Comparison of ENCODE assay signal across 8 cellular contexts in genomic region chr1:176897350-176898236, GRCh38.
DNase-seq lines count a peak whose midpoint lies in the region; ATAC-seq and TF ChIP-seq lines count a peak whose summit lies in the region.

No MANE protein-coding gene starts in this region.

- ATAC-seq in Right ventricle myocardium superior (ENCODE audit: poor library complexity), result peak; percentile 65
- no peak for ATAC-seq in GM18873 (IDR thresholded peaks at IDR 0.05; ENCODE audit: low FRiP score, unreplicated experiment)

- H3K27me3 Mint-ChIP-seq in activated naive CD4-positive, alpha-beta T cell treated with anti-CD3 and anti-CD28 coated beads, Interleukin-2, amount 10 ng/mL, durations not matched to agents 7 days and 5 days, result no peaks in the 10 kb centered on the region

- TF ChIP-seq POLR2A in prostate gland (IDR thresholded peaks at IDR 0.05), result no peak

- no peak overlapping the region for H3K27ac ChIP-seq in prostate gland

- H3K36me3 ChIP-seq in prostate gland, result no peaks in the 10 kb centered on the region

- H3K27me3 ChIP-seq in prostate gland (replicated peaks; ENCODE audit: insufficient read depth), result no peaks in the 10 kb centered on the region

- H3K36me3 Mint-ChIP-seq in activated naive CD4-positive, alpha-beta T cell treated with anti-CD3 and anti-CD28 coated beads, Interleukin-2, amount 10 ng/mL, durations not matched to agents 7 days and 5 days, result no peaks in the 10 kb centered on the region

- intact Hi-C loops in Right ventricle myocardium superior (cut with DNase I) (loop anchor here (2.0 to 10.0 kb wide), 3 partner anchors 50 to 1047 kb away; no protein-coding TSS in a partner anchor), prostate gland (cut with DNase I) (loop anchor here (1.0 to 5.0 kb wide), 3 partner anchors 285 to 1049 kb away; no protein-coding TSS in a partner anchor)

- no peaks in the 10 kb centered on the region for H3K4me1 ChIP-seq in prostate gland (replicated peaks)

- H3K9me3 ChIP-seq in prostate gland, result no peaks in the 10 kb centered on the region

- in situ Hi-C loops in GM13977 (cut with MboI; ENCODE audit: low pct_unique_long_range_greater_than_20kb, low sequenced_read_pairs, unreplicated experiment), result no loop called here

- CTCF ChIA-PET in activated naive CD4-positive, alpha-beta T cell treated with anti-CD3 and anti-CD28 coated beads, Interleukin-2, amount 10 ng/mL, durations not matched to agents 7 days and 5 days (lab: Charles Lee), result interaction anchor here (0.6 to 1.8 kb wide), 10 partner anchors 10 to 1048 kb away, joined by 3 to 5 read pairs (median 3); partner anchors contain the start of gene BRINP2

- WGBS in prostate gland, result 4% methylated on average over 25 of the region's 25 CpGs

- no peak overlapping the region for H3K4me3 Mint-ChIP-seq in activated naive CD4-positive, alpha-beta T cell treated with anti-CD3 and anti-CD28 coated beads, Interleukin-2, amount 10 ng/mL, durations not matched to agents 7 days and 5 days

- peak; percentile 7 for DNase-seq in AG09319 (ENCODE audit: extremely low read depth, low read depth)
- peak; percentile 57 for DNase-seq in GM13977 (ENCODE audit: low spot score)
- DNase-seq in HK-2 (ENCODE audit: unreplicated experiment), result peak; percentile 66
- DNase-seq in NCI-H748 treated with DMSO at 0.1 percent for 48 hours (lab: John Stamatoyannopoulos, UW), result peak; percentile 41
- DNase-seq in activated naive CD4-positive, alpha-beta T cell treated with anti-CD3 and anti-CD28 coated beads, Interleukin-2, amount 10 ng/mL, durations not matched to agents 7 days and 5 days, result peak; percentile 48
- DNase-seq in Right ventricle myocardium superior, result peak; percentile 72
- DNase-seq in prostate gland (ENCODE audit: low spot score), result peak; percentile 7

- no peaks in the 10 kb centered on the region for H3K9me3 Mint-ChIP-seq in activated naive CD4-positive, alpha-beta T cell treated with anti-CD3 and anti-CD28 coated beads, Interleukin-2, amount 10 ng/mL, durations not matched to agents 7 days and 5 days

- TF ChIP-seq CTCF in AG09319 (IDR thresholded peaks at IDR 0.05; ENCODE audit: low read depth, low read length) (peak; percentile 94), GM13977 (IDR thresholded peaks at IDR 0.05; ENCODE audit: extremely low read depth, insufficient read depth, missing control alignments) (peak; percentile 79), prostate gland (IDR thresholded peaks at IDR 0.05) (peak; percentile 33 to 58 (median 50))

- H3K27ac Mint-ChIP-seq in activated naive CD4-positive, alpha-beta T cell treated with anti-CD3 and anti-CD28 coated beads, Interleukin-2, amount 10 ng/mL, durations not matched to agents 7 days and 5 days, result no peak overlapping the region

- H3K4me1 Mint-ChIP-seq in activated naive CD4-positive, alpha-beta T cell treated with anti-CD3 and anti-CD28 coated beads, Interleukin-2, amount 10 ng/mL, durations not matched to agents 7 days and 5 days, result peaks cover 4% of the 10 kb centered on the region

- H3K4me3 ChIP-seq in prostate gland, result no peak overlapping the region

Comparison
In these comparisons a context has a peak if more than half of its experiments do, and no peak if none do; other contexts are left out.
1. DNase-seq: peak in every context shown above with its lines; median percentile 72 in Right ventricle myocardium superior; 66 in HK-2; 57 in GM13977; 48 in activated naive CD4-positive, alpha-beta T cell treated with anti-CD3 and anti-CD28 coated beads, Interleukin-2, amount 10 ng/mL, durations not matched to agents 7 days and 5 days; 41 in NCI-H748 treated with DMSO at 0.1 percent for 48 hours; 7 in AG09319; 7 in prostate gland.